8 cellular contexts compared by ENCODE assay signal in the genomic region with DNA sequence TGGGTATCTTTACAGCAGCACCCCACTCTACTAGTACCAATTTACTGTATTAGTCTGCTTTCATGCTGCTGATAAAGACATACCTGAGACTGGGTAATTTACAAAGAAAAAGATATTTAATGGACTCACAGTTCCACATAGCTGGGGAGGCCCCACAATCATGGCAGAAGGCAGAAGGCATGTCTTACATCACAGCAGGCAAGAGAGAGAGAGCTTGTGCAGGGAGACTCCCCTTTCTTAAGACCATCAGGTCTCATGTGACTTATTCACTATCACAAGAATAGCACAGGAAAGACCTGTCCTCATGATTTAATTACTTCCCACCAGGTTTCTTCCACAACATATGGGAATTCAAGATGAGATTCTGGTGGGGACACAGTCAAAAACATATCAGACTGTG.
"Had no signal": no experiment of that assay in that cellular context is flagged by ENCODE, and none has a peak within 500 bp of the region (broad histone marks: within the 10 kb centered on the region; RNA-seq: fewer than 3 reads in every experiment).

No MANE protein-coding gene starts in this region.

- H3K4me3 ChIP-seq: GM23248, HAP-1, K562 had no signal

- DNase-seq: GM23248, GOT3, H7, IMR-90, KG1 had no signal

- H3K27ac ChIP-seq: GM23248 had no signal

- ATAC-seq: HCT116, K562 had no signal
